ENCODE assay signal across 8 cellular contexts in the genomic region with DNA sequence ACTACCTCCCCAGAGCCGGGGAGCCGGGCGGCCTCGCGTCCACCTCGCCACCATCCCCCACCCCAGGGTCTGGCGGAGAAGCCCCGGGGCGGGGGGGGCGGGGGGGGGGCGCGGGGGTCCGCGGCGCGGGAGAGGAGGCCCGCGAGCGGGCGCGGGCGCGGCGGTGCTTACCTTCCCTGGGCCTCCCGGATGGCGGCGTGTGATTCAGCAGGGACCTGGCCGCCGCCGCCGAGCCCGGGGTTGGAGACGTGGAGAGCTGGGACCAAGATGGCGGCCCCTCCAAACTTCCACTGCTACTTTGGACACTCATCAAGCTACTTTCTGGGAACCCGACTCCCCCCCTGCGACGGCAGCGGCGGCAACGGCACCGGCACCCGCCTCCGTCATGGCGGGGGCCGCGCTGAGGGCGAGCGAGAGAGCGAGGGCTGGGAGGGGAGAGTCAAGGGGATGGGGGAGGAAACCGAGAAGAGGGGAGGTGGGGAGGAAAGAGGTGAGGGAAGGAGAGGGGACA. TPM values are rescaled to one million over a fixed set of nuclear protein-coding genes. Genes with fewer than 3 reads are reported as not detected.
DNase-seq lines count a peak whose midpoint lies in the region; ATAC-seq, FAIRE-seq and TF ChIP-seq lines count a peak whose summit lies in the region.

No MANE protein-coding gene starts in this region.

- under 1% methylated on average over 49 of the region's 50 CpGs for WGBS in thymus

- peak; percentile 17 for ATAC-seq in GM19438 (IDR thresholded peaks at IDR 0.05; ENCODE audit: low read depth, unreplicated experiment)

- FAIRE-seq in RCC 7860 (lab: Jason Lieb, UNC), result no peak

- intact Hi-C loops in activated naive CD4-positive, alpha-beta T cell treated with anti-CD3 and anti-CD28 coated beads for 36 hours (cut with micrococcal nuclease), result loop anchor here (5.0 to 10.0 kb wide), 3 partner anchors 732 to 945 kb away; a partner anchor contains a TSS

- peaks cover 4% of the 10 kb centered on the region for H3K36me3 Mint-ChIP-seq in activated naive CD4-positive, alpha-beta T cell treated with anti-CD3 and anti-CD28 coated beads for 36 hours (ENCODE audit: low read depth)
- no peaks in the 10 kb centered on the region for H3K36me3 Mint-ChIP-seq in osteocyte (ENCODE audit: unreplicated experiment)

- H3K4me2 ChIP-seq in BLaER1, result peak overlapping the region; percentile 84

- CTCF ChIA-PET in activated naive CD4-positive, alpha-beta T cell treated with anti-CD3 and anti-CD28 coated beads for 36 hours (lab: Charles Lee), result interaction anchor here (0.6 to 1.4 kb wide), 3 partner anchors 19 to 148 kb away, joined by 3 to 5 read pairs (median 4); no protein-coding TSS in a partner anchor

- H3K27ac ChIP-seq in BLaER1 (peak overlapping the region; percentile 95), thymus (ENCODE audit: low read depth) (peak overlapping the region; percentile 98)

- peaks cover 44% of the 10 kb centered on the region for H4K20me1 ChIP-seq in BLaER1

- peaks cover 58% of the 10 kb centered on the region for H3K4me1 Mint-ChIP-seq in activated naive CD4-positive, alpha-beta T cell treated with anti-CD3 and anti-CD28 coated beads for 36 hours (ENCODE audit: low read depth)
- peaks cover 47% of the 10 kb centered on the region for H3K4me1 Mint-ChIP-seq in osteocyte (ENCODE audit: unreplicated experiment)

- no peak for TF ChIP-seq CTCF in osteocyte (IDR thresholded peaks at IDR 0.05)

- H3K4me1 ChIP-seq in BLaER1 (peaks cover 45% of the 10 kb centered on the region), thymus (ENCODE audit: control insufficient read depth, insufficient read depth, low read length) (peaks cover 9% of the 10 kb centered on the region)

- H3K4me3 Mint-ChIP-seq in activated naive CD4-positive, alpha-beta T cell treated with anti-CD3 and anti-CD28 coated beads for 36 hours, result peak overlapping the region; percentile 90
- peak overlapping the region; percentile 86 for H3K4me3 Mint-ChIP-seq in osteocyte (ENCODE audit: unreplicated experiment)

- no peaks in the 10 kb centered on the region for H3K9me3 ChIP-seq in BLaER1
- H3K9me3 ChIP-seq in thymus (ENCODE audit: control insufficient read depth), result no peaks in the 10 kb centered on the region

- H3K27ac Mint-ChIP-seq in activated naive CD4-positive, alpha-beta T cell treated with anti-CD3 and anti-CD28 coated beads for 36 hours, result peak overlapping the region; percentile 93
- H3K27ac Mint-ChIP-seq in osteocyte (ENCODE audit: unreplicated experiment), result peak overlapping the region; percentile 82

- H3K27me3 ChIP-seq in BLaER1 (no peaks in the 10 kb centered on the region), thymus (ENCODE audit: control insufficient read depth, insufficient read depth) (no peaks in the 10 kb centered on the region)

- H3K9me3 Mint-ChIP-seq in activated naive CD4-positive, alpha-beta T cell treated with anti-CD3 and anti-CD28 coated beads for 36 hours, result no peaks in the 10 kb centered on the region
- H3K9me3 Mint-ChIP-seq in osteocyte (ENCODE audit: unreplicated experiment), result no peaks in the 10 kb centered on the region

- DNase-seq in HPDE6-E6E7 (ENCODE audit: extremely low spot score) (peak; percentile 29), RCC 7860 (ENCODE audit: low spot score) (peak; percentile 36), germinal center (ENCODE audit: low spot score) (peak; percentile 54), osteocyte (ENCODE audit: extremely low spot score, unreplicated experiment) (peak; percentile 90)
- DNase-seq in activated naive CD4-positive, alpha-beta T cell treated with anti-CD3 and anti-CD28 coated beads for 36 hours, result peak; percentile 75

- H3K9ac ChIP-seq in BLaER1, result peak overlapping the region; percentile 93

- H3K4me3 ChIP-seq in BLaER1 (peak overlapping the region; percentile 85), thymus (ENCODE audit: low read length) (peak overlapping the region; percentile 91)

- no peaks in the 10 kb centered on the region for H3K27me3 Mint-ChIP-seq in activated naive CD4-positive, alpha-beta T cell treated with anti-CD3 and anti-CD28 coated beads for 36 hours (ENCODE audit: low read depth)
- no peaks in the 10 kb centered on the region for H3K27me3 Mint-ChIP-seq in osteocyte (ENCODE audit: unreplicated experiment)

- H3K36me3 ChIP-seq in BLaER1, result no peaks in the 10 kb centered on the region
- H3K36me3 ChIP-seq in thymus (ENCODE audit: control insufficient read depth, insufficient read depth), result no peaks in the 10 kb centered on the region

RNA-seq across cellular contexts. Expression of a gene that starts 0.5 kb away (rescaled TPM):
- 10 to 100 TPM; 54.5 to 55.9 TPM for total RNA-seq in activated naive CD4-positive, alpha-beta T cell treated with anti-CD3 and anti-CD28 coated beads for 36 hours
- 84.3 and 86.5 TPM in 2 replicates for total RNA-seq in osteocyte
- polyA plus RNA-seq in thymus, result 29.3 TPM

Comparison
In these comparisons a context has a peak if more than half of its experiments do, and no peak if none do; other contexts are left out.
1. Peak in every context shown above with its lines: DNase-seq, ATAC-seq, H3K4me3 ChIP-seq and H3K27ac ChIP-seq.
2. DNase-seq: peak in every context shown above with its lines; median percentile 90 in osteocyte; 75 in activated naive CD4-positive, alpha-beta T cell treated with anti-CD3 and anti-CD28 coated beads for 36 hours; 54 in germinal center; 36 in RCC 7860; 29 in HPDE6-E6E7.